In genomic region chr20:1328680-1329330, GRCh38 we compare ENCODE assay signal across 8 cellular contexts. TPM values are rescaled to one million over a fixed set of nuclear protein-coding genes. Genes with fewer than 3 reads are reported as not detected.
DNase-seq lines count a peak whose midpoint lies in the region; ATAC-seq, FAIRE-seq and TF ChIP-seq lines count a peak whose summit lies in the region.

SDCBP2 (minus strand) TSS chr20:1329139; CDS start chr20:1320416, 8,723 bp downstream.

- H3K27me3 ChIP-seq in OCI-LY1 (ENCODE audit: insufficient read depth, low read length), result no peaks in the 10 kb centered on the region
- H3K27me3 ChIP-seq in endocrine pancreas (ENCODE audit: control insufficient read depth, insufficient read depth, low read length), result no peaks in the 10 kb centered on the region
- no peaks in the 10 kb centered on the region for H3K27me3 ChIP-seq in pancreas

- CTCF ChIA-PET in Calu3 (lab: Charles Lee), result no interaction called here

- no peaks in the 10 kb centered on the region for H3K9me2 ChIP-seq in OCI-LY1 (ENCODE audit: low read depth, low read length)

- peaks cover 26% of the 10 kb centered on the region for H3K4me1 Mint-ChIP-seq in Calu3 (ENCODE audit: low read depth, unreplicated experiment)

- BruUV-seq in Calu3 (replicated peaks; lab: Mats Ljungman, UMichigan), result TSS peak; percentile 21

- H3K9me3 ChIP-seq in OCI-LY1 (ENCODE audit: low read length), result no peaks in the 10 kb centered on the region
- no peaks in the 10 kb centered on the region for H3K9me3 ChIP-seq in endocrine pancreas (ENCODE audit: control insufficient read depth, low read length)
- no peaks in the 10 kb centered on the region for H3K9me3 ChIP-seq in pancreas

- peak within 1 kb of the TSS; percentile 16; the same call in 1 of the 2 replicates for H3K9ac ChIP-seq in OCI-LY1 (ENCODE audit: low read length)
- H3K9ac ChIP-seq in endocrine pancreas (ENCODE audit: control insufficient read depth, insufficient read depth, low read length), result peak within 1 kb of the TSS; percentile 51

- H3K27ac Mint-ChIP-seq in Calu3 (ENCODE audit: unreplicated experiment), result no peak within 1 kb of the TSS

- no peaks in the 10 kb centered on the region for H4K20me1 ChIP-seq in OCI-LY1 (ENCODE audit: insufficient read depth, low read length)

- no peaks in the 10 kb centered on the region for H3K27me3 Mint-ChIP-seq in Calu3 (ENCODE audit: unreplicated experiment)

- peaks cover 37% of the 10 kb centered on the region for H3K36me3 ChIP-seq in OCI-LY1 (ENCODE audit: insufficient read depth, low read length)
- no peaks in the 10 kb centered on the region for H3K36me3 ChIP-seq in endocrine pancreas (ENCODE audit: control insufficient read depth, insufficient read depth, low read length)
- no peaks in the 10 kb centered on the region for H3K36me3 ChIP-seq in pancreas

- TF ChIP-seq CTCF in Calu3 (IDR thresholded peaks at IDR 0.05; ENCODE audit: unreplicated experiment), result no peak
- TF ChIP-seq CTCF in OCI-LY1 (IDR thresholded peaks at IDR 0.05; ENCODE audit: low read length), result no peak
- no peak for TF ChIP-seq CTCF in pancreas (IDR thresholded peaks at IDR 0.05)

- peaks cover 29% of the 10 kb centered on the region for H3K36me3 Mint-ChIP-seq in Calu3 (ENCODE audit: insufficient read depth, unreplicated experiment)

- peaks cover 57% of the 10 kb centered on the region for H3K4me1 ChIP-seq in OCI-LY1 (ENCODE audit: insufficient read depth, low read length, severe bottlenecking)
- H3K4me1 ChIP-seq in endocrine pancreas (ENCODE audit: control insufficient read depth, insufficient read depth, low read length), result peaks cover 8% of the 10 kb centered on the region
- H3K4me1 ChIP-seq in pancreas, result peaks cover 30 to 42% (median 42%) of the 10 kb centered on the region in 3 donors

- ATAC-seq in pancreas (peak; percentile 76 to 78 (median 77)), HG03354 (IDR thresholded peaks at IDR 0.05; ENCODE audit: poor library complexity, severe bottlenecking, unreplicated experiment) (no peak)

- H3K4me3 Mint-ChIP-seq in Calu3 (ENCODE audit: low read depth, unreplicated experiment), result peak within 1 kb of the TSS; percentile 58

- DNase-seq in Calu3 (peak; percentile 74), pancreas (peak; percentile 78 to 93 (median 92)), midbrain (lab: John Stamatoyannopoulos, UW) (no peak), NCI-H774 (lab: John Stamatoyannopoulos, UW) (no peak), anterior cingulate cortex (lab: John Stamatoyannopoulos, UW) (no peak)

- H3K9me3 Mint-ChIP-seq in Calu3 (ENCODE audit: low read depth, unreplicated experiment), result no peaks in the 10 kb centered on the region

- no peak within 1 kb of the TSS for H2AFZ ChIP-seq in OCI-LY1 (ENCODE audit: low read length)

- FAIRE-seq in pancreas (lab: Jason Lieb, UNC), result no peak

- H3K4me2 ChIP-seq in OCI-LY1 (ENCODE audit: low read length), result peak within 1 kb of the TSS; percentile 88; the same call in 1 of the 2 replicates

- intact Hi-C loops in Calu3 (cut with micrococcal nuclease; ENCODE audit: unreplicated experiment), result no loop called here
- intact Hi-C loops in pancreas (cut with DNase I), result no loop called here

- 27 to 34% methylated on average over 8 of the region's 8 CpGs for WGBS in pancreas, 2 donors

- H3K4me3 ChIP-seq in OCI-LY1 (ENCODE audit: low read depth, low read length, poor library complexity, severe bottlenecking) (no peak within 1 kb of the TSS), endocrine pancreas (ENCODE audit: control insufficient read depth, insufficient read depth, low read length) (no peak within 1 kb of the TSS), pancreas (peak within 1 kb of the TSS in 2 of 4 donors; percentile 28 to 30)

- H3F3A ChIP-seq in OCI-LY1 (ENCODE audit: insufficient read depth, low read length), result no peaks in the 10 kb centered on the region

- H3K27ac ChIP-seq in OCI-LY1 (ENCODE audit: low read depth, low read length, poor library complexity, severe bottlenecking) (no peak within 1 kb of the TSS), pancreas (peak within 1 kb of the TSS; percentile 58 to 97 (median 90))

- H3K79me2 ChIP-seq in OCI-LY1 (ENCODE audit: insufficient read depth, low read length), result peaks cover 29% of the 10 kb centered on the region

RNA-seq across cellular contexts. Expression of gene SDCBP2, which starts in this region (rescaled TPM):
- total RNA-seq in Calu3 (2022) (8.2 and 18.9 TPM in 2 replicates), pancreas (10 to 100 TPM in 3 of 6 donors, 1 to 10 TPM in 3; 4.7 to 14.8 (median 9.3) TPM)
- polyA plus RNA-seq in pancreas, result 10 to 100 TPM; 13.8 to 23.8 TPM

Comparison
In these comparisons a context has a peak if more than half of its experiments do, and no peak if none do; other contexts are left out.
1. DNase-seq: peak in Calu3 (single experiment) and pancreas (6 of 6); none in midbrain (single experiment), NCI-H774 (single experiment) and anterior cingulate cortex (0 of 58).